10 cellular contexts compared by ENCODE assay signal in genomic region chr11:71999813-72000590, GRCh38. TPM values are rescaled to one million over a fixed set of nuclear protein-coding genes. Genes with fewer than 3 reads are reported as not detected.
A peak's percentile ranks its signal among the peaks of the same experiment; 100 is the strongest.
DNase-seq lines count a peak whose midpoint lies in the region; ATAC-seq, FAIRE-seq and TF ChIP-seq lines count a peak whose summit lies in the region.
"Had no signal": no experiment of that assay in that cellular context is flagged by ENCODE, and none has a peak within 500 bp of the region (broad histone marks: within the 10 kb centered on the region; RNA-seq: fewer than 3 reads in every experiment).

No MANE protein-coding gene starts in this region.

- H3K9me3 ChIP-seq in K562 (replicated peaks; ENCODE audit: control insufficient read depth, insufficient read depth, low read depth, low read length) (no peaks in the 10 kb centered on the region), mucosa of stomach (ENCODE audit: control insufficient read depth, low read length) (no peaks in the 10 kb centered on the region), testis (no peaks in the 10 kb centered on the region)

- H2AFZ ChIP-seq in K562 (ENCODE audit: low read depth, low read length) = no peak overlapping the region

- no peaks in the 10 kb centered on the region for H3K27me3 Mint-ChIP-seq in activated T-cell treated with anti-CD3 and anti-CD28 coated beads, Interleukin-2, amount 50 U/mL, for 4 hours (ENCODE audit: low read depth)

- H3K4me1 Mint-ChIP-seq in activated T-cell treated with anti-CD3 and anti-CD28 coated beads, Interleukin-2, amount 50 U/mL, for 4 hours (ENCODE audit: low read depth) = peaks cover 33% of the 10 kb centered on the region

- peaks cover 10% of the 10 kb centered on the region for H4K20me1 ChIP-seq in K562 (replicated peaks; ENCODE audit: control insufficient read depth, insufficient read depth, low read length)

- no peak overlapping the region for H3K4me3 ChIP-seq in K562
- no peak overlapping the region for H3K4me3 ChIP-seq in mucosa of stomach (ENCODE audit: low read length)
- no peak overlapping the region for H3K4me3 ChIP-seq in testis
- no peak overlapping the region for H3K4me3 ChIP-seq in brain microvascular endothelial cell (ENCODE audit: low read depth, low read length)

- H3K9me3 Mint-ChIP-seq in activated T-cell treated with anti-CD3 and anti-CD28 coated beads, Interleukin-2, amount 50 U/mL, for 4 hours = no peaks in the 10 kb centered on the region

- H3K36me3 Mint-ChIP-seq in activated T-cell treated with anti-CD3 and anti-CD28 coated beads, Interleukin-2, amount 50 U/mL, for 4 hours (ENCODE audit: insufficient read depth) = peaks cover 29% of the 10 kb centered on the region

- intact Hi-C loops in K562 (cut with micrococcal nuclease) (loop anchor here (5.0 kb wide), 1 partner anchor 138 kb away; no protein-coding TSS in a partner anchor), testis (cut with DNase I; ENCODE audit: low total_unique reads) (no loop called here)

- H3K4me3 Mint-ChIP-seq in activated T-cell treated with anti-CD3 and anti-CD28 coated beads, Interleukin-2, amount 50 U/mL, for 4 hours = peak overlapping the region; percentile 72

- TF ChIP-seq CTCF in K562 (IDR thresholded peaks at IDR 0.05 in 2 of 3, conservative IDR thresholded peaks at IDR 0.05 in 1 of 3; ENCODE audit: insufficient read depth in 2 of 3, low read depth in 1 of 3, low read length in 3 of 3) (no peak), testis (IDR thresholded peaks at IDR 0.05) (no peak), brain microvascular endothelial cell (IDR thresholded peaks at IDR 0.05; ENCODE audit: low read depth, low read length, missing control alignments) (no peak)

- no peaks in the 10 kb centered on the region for H3K79me2 ChIP-seq in K562 (ENCODE audit: control insufficient read depth, insufficient read depth, low read length)

- no TSS peak for BruUV-seq in K562 (replicated peaks; lab: Mats Ljungman, UMichigan)

- no peak for TF ChIP-seq RAD21 in K562 (CRISPR knock-in tag; conservative IDR thresholded peaks at IDR 0.05 in 1 of 2, IDR thresholded peaks at IDR 0.05 in 1 of 2)

- no peak for TF ChIP-seq EP300 in K562 (IDR thresholded peaks at IDR 0.05; ENCODE audit: low read length)

- H3K4me1 ChIP-seq in K562 (replicated peaks in 1 of 2; ENCODE audit: control insufficient read depth in 2 of 2, insufficient read depth in 2 of 2, low read length in 2 of 2) (peaks cover 39 to 70% of the 10 kb centered on the region in 2 experiments), mucosa of stomach (ENCODE audit: control insufficient read depth, insufficient read depth, low read length) (peaks cover 21% of the 10 kb centered on the region), testis (peaks cover 15% of the 10 kb centered on the region)

- 45% methylated on average over 12 of the region's 14 CpGs for WGBS in K562 (ENCODE audit: insufficient coverage, low coverage, missing lambda C conversion rate)
- WGBS in testis, 2 donors = 71 to 74% methylated on average over 10 to 14 of the region's 14 CpGs

- H3K9ac ChIP-seq in K562 (ENCODE audit: insufficient read depth in 1 of 2, low read depth in 2 of 2, low read length in 2 of 2) (peak overlapping the region; percentile 30 to 59; a peak in 3 of 4 replicates), mucosa of stomach (ENCODE audit: low read length) (peak overlapping the region; percentile 10)

- CTCF ChIA-PET in K562 (lab: Yijun Ruan, JAX; ENCODE audit: low intra/inter-chr PET ratio) = no interaction called here

- no peak for DNase-seq in activated T-cell treated with anti-CD3 and anti-CD28 coated beads, Interleukin-2, amount 50 U/mL, for 4 hours
- no peak for DNase-seq in activated T-cell treated with anti-CD3 and anti-CD28 coated beads, Interleukin-2, amount 50 U/mL, for 1 hour
- DNase-seq in K562 (ENCODE audit: extremely low read depth in 1 of 4, low spot score in 3 of 4) (peak; percentile 29 to 77 (median 52)), testis (peak; percentile 56), cerebellar nuclear complex (lab: John Stamatoyannopoulos, UW) (no peak), AG20443 (ENCODE audit: low spot score) (no peak), brain microvascular endothelial cell (no peak)
- DNase-seq: NCI-H1436 had no signal

- peak overlapping the region; percentile 42; the same call in 1 of the 2 replicates for H3K4me2 ChIP-seq in K562 (ENCODE audit: insufficient read depth, low read length)

- peaks cover 12% of the 10 kb centered on the region for H3K9me1 ChIP-seq in K562 (ENCODE audit: control insufficient read depth, insufficient read depth, low read length)

- H3K36me3 ChIP-seq in K562 (ENCODE audit: control insufficient read depth, insufficient read depth, low read length) = peaks cover 71% of the 10 kb centered on the region; the same call in 2 of the 3 replicates
- H3K36me3 ChIP-seq in mucosa of stomach (ENCODE audit: control insufficient read depth, insufficient read depth, low read length) = peaks cover 16% of the 10 kb centered on the region
- H3K36me3 ChIP-seq in testis (ENCODE audit: low read depth, missing control alignments) = no peaks in the 10 kb centered on the region
- H3K36me3 ChIP-seq in brain microvascular endothelial cell (replicated peaks) = peaks cover 59% of the 10 kb centered on the region

- in situ Hi-C loops in K562 (cut with MboI) (no loop called here), brain microvascular endothelial cell (cut with HindIII; ENCODE audit: low pct_ligation_motif_present, low sequenced_read_pairs) (no loop called here)

- peak overlapping the region; percentile 34 for H3K27ac ChIP-seq in K562 (ENCODE audit: extremely low read depth, low read depth, low read length)
- H3K27ac ChIP-seq in testis = peak overlapping the region; percentile 14 to 33
- H3K27ac ChIP-seq in brain microvascular endothelial cell = no peak overlapping the region

- no peak for ATAC-seq in activated T-cell treated with anti-CD3 and anti-CD28 coated beads, Interleukin-2, amount 50 U/mL, for 4 hours
- peak; percentile 40 for ATAC-seq in K562

- no peak for TF ChIP-seq POLR2A in K562 (conservative IDR thresholded peaks at IDR 0.05)
- no peak for TF ChIP-seq POLR2A in testis (IDR thresholded peaks at IDR 0.05)

- FAIRE-seq in K562 (lab: Jason Lieb, UNC) = peak; percentile 71
- FAIRE-seq: colon had no signal

- no peaks in the 10 kb centered on the region for H3K27me3 ChIP-seq in K562 (ENCODE audit: control insufficient read depth in 2 of 2, insufficient read depth in 2 of 2, low read length in 2 of 2)
- no peaks in the 10 kb centered on the region for H3K27me3 ChIP-seq in mucosa of stomach (ENCODE audit: control insufficient read depth, insufficient read depth, low read length)
- H3K27me3 ChIP-seq in testis = no peaks in the 10 kb centered on the region
- H3K27me3 ChIP-seq in brain microvascular endothelial cell (replicated peaks) = no peaks in the 10 kb centered on the region

- POLR2A ChIA-PET in K562 (lab: Yijun Ruan, JAX) = interaction anchor here (0.7 to 2.1 kb wide), 7 partner anchors 9 to 286 kb away, joined by 3 to 10 read pairs (median 4); no protein-coding TSS in a partner anchor

TF ChIP-seq in K562, 482 proteins besides CTCF, POLR2A, EP300 and RAD21 (continues in another document):
- TF ChIP-seq TCF3 (CRISPR knock-in tag; IDR thresholded peaks at IDR 0.05) (0 out of 2 replicates have a peak, but pooled peaks have one; percentile 21), HMBOX1 (IDR thresholded peaks at IDR 0.05) (0 out of 2 replicates have a peak, but pooled peaks have one; percentile 49), ZFP1 (CRISPR knock-in tag; IDR thresholded peaks at IDR 0.05) (no peak), POLR2H (tag; IDR thresholded peaks at IDR 0.05; ENCODE audit: low read depth) (no peak), GABPB1 (CRISPR knock-in tag; IDR thresholded peaks at IDR 0.05) (0 out of 2 replicates have a peak, but pooled peaks have one; percentile 23)

RNA-seq across cellular contexts. Expression of gene IL18BP, which starts 1.3 kb away (rescaled TPM):
- 1 to 10 TPM; 7.9 to 9.8 (median 9.3) TPM for total RNA-seq in activated T-cell treated with anti-CD3 and anti-CD28 coated beads, Interleukin-2, amount 50 U/mL, for 4 hours
- total RNA-seq in K562 (2011; cell fraction: chromatin; rRNA removed; ENCODE audit: low replicate concordance) = 50.1 and 71.5 TPM in 2 replicates
- total RNA-seq in K562 (2011; cell fraction: nucleolus; rRNA removed) = 32.2 and 35.4 TPM in 2 replicates
- 35.9 and 50.0 TPM in 2 replicates for total RNA-seq in K562 (2011; cell fraction: nucleoplasm; rRNA removed)
- 2.1 and 2.9 TPM in 2 replicates for total RNA-seq in K562 (2014; rRNA removed)
- total RNA-seq in K562 (2014; rRNA removed; fragmentation: Illumina TruSeq; extraction: Trizol) = 2.7 and 3.2 TPM in 2 replicates
- total RNA-seq in K562 (2015; rRNA removed; fragmentation: Illumina TruSeq; extraction: Trizol) = 3.2 and 3.5 TPM in 2 replicates
- 5.2 and 9.4 TPM in 2 replicates for total RNA-seq in K562 (2021)
- 6.4 and 10.7 TPM in 2 replicates for polyA plus RNA-seq in K562 (2011; rRNA removed)
- polyA plus RNA-seq in K562 (2011; cell fraction: cytosol; rRNA removed) = 9.9 and 10.0 TPM in 2 replicates
- 56.7 and 61.5 TPM in 2 replicates for polyA plus RNA-seq in K562 (2011; cell fraction: nucleus; rRNA removed)
- 5.7 and 12.3 TPM in 2 replicates for polyA plus RNA-seq in K562 (2012)
- 6.1 TPM in 2 replicates for polyA plus RNA-seq in K562 (2014; fragmentation: Illumina TruSeq; extraction: Trizol)
- under 1 TPM; 0.34 to 0.35 TPM for polyA plus RNA-seq in K562 (2014; fragmentation: Nextera tagmentation; extraction: Ambion mirVana)
- 6.3 and 7.2 TPM in 2 replicates for polyA plus RNA-seq in K562 (2014; rRNA removed)
- polyA minus RNA-seq in K562 (2011; rRNA and poly(A)+ RNA removed) = 9.5 and 10.0 TPM in 2 replicates
- polyA minus RNA-seq in K562 (2011; cell fraction: cytosol; rRNA and poly(A)+ RNA removed) = 2.2 and 3.4 TPM in 2 replicates
- polyA minus RNA-seq in K562 (2011; cell fraction: nucleus; rRNA and poly(A)+ RNA removed) = 11.3 and 13.7 TPM in 2 replicates
- total RNA-seq in testis = 10 to 100 TPM; 13.5 to 16.8 TPM
- polyA plus RNA-seq in testis (ENCODE audit: insufficient read depth, low read depth, low replicate concordance) = 11.7 TPM

Comparison
In these comparisons a context has a peak if more than half of its experiments do, and no peak if none do; other contexts are left out.
1. DNase-seq: peak in K562 (4 of 4) and testis (single experiment); none in activated T-cell treated with anti-CD3 and anti-CD28 coated beads, Interleukin-2, amount 50 U/mL, for 4 hours (single experiment), activated T-cell treated with anti-CD3 and anti-CD28 coated beads, Interleukin-2, amount 50 U/mL, for 1 hour (single experiment), cerebellar nuclear complex (0 of 2), AG20443 (single experiment) and brain microvascular endothelial cell (single experiment).